Comparison of ENCODE assay signal across 19 cellular contexts in the genomic region with DNA sequence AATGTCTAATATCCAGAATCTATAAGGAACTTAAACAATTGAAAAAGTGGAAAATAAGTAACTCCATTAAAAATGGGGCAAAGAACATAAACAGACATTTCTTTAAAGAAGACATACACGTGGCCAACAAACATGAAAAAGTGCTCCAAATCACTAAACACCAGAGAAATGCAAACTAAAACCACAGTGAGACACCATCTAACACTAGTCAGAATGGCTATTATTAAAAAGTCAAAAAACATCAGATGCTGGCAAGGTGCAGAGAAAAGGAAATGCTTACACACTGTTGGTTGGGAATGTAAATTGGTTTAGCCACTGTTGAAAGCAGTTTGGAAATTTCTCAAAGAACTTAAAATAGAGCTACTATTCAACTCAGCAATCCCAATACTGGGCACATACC.
"Had no signal": no experiment of that assay in that cellular context is flagged by ENCODE, and none has a peak within 500 bp of the region (broad histone marks: within the 10 kb centered on the region; RNA-seq: fewer than 3 reads in every experiment).

No MANE protein-coding gene starts in this region.

- DNase-seq: colonic mucosa; effector CD8-positive, alpha-beta T cell; endodermal cell; foreskin melanocyte; hypothalamus; immature natural killer cell; left ventricle myocardium superior; lower lobe of right lung; naive thymus-derived CD8-positive, alpha-beta T cell; nephron progenitor cell; occipital lobe; ovary; retina; right lobe of liver; small intestine; stimulated activated CD4-positive, alpha-beta T cell treated with anti-CD3 and anti-CD28 coated beads, Interleukin-15, amount 100 ng/mL, for 24 hours; stimulated activated CD4-positive, alpha-beta T cell treated with anti-CD3 and anti-CD28 coated beads, Interleukin-2, amount 100 ng/mL, for 48 hours; stimulated activated naive B cell treated with anti-CD40 and anti-IgM and Interleukin-4, amounts not matched to agents 10 μg/mL and 1 μg/mL and 100 μg/mL, for 72 hours; upper lobe of left lung had no signal

- ATAC-seq: left ventricle myocardium superior; lower lobe of right lung; naive thymus-derived CD8-positive, alpha-beta T cell; right lobe of liver; stimulated activated naive B cell treated with anti-CD40 and anti-IgM and Interleukin-4, amounts not matched to agents 10 μg/mL and 1 μg/mL and 100 μg/mL, for 72 hours had no signal
